In the genomic region with DNA sequence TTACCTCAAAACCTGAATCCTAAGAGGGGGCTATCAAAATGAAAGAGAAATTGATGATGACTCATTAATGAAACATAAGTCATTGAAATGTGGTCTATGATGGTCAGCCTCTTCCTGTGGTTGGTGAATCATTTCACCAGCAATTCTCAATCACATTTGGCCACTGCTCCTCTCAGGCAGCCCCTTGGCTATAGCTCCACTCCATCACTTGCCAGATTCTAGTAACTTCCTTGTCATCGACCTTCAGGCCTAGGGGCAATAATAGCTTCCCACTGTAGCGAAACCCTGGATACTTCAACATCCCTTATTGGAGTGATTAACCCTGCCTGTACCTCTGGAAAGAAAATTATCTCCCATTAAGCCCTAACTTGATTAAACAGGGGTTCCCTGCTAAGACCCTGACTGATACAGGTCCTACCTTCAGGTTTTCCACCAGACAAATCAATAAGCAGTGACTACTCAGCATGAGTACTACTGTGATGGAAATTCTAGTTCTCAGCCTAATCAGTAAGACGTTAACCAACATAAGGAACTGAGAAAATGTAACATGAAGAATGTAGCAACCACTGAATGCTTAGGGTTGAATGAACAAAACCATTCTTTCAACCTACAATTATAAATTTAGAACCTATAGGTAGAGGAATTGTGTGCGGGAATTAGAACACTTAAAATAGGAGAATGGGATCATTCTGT, we compare ENCODE assay signal across 9 cellular contexts. TPM values are rescaled to one million over a fixed set of nuclear protein-coding genes. Genes with fewer than 3 reads are reported as not detected.
DNase-seq lines count a peak whose midpoint lies in the region; ATAC-seq and TF ChIP-seq lines count a peak whose summit lies in the region.
"Had no signal": no experiment of that assay in that cellular context is flagged by ENCODE, and none has a peak within 500 bp of the region (broad histone marks: within the 10 kb centered on the region; RNA-seq: fewer than 3 reads in every experiment).

No MANE protein-coding gene starts in this region.

- DNase-seq in Caki2 (ENCODE audit: low read depth) (peak; percentile 70), body of pancreas (no peak), NCI-H1105 treated with DMSO at 0.1 percent for 48 hours (lab: John Stamatoyannopoulos, UW) (no peak), Ammon's horn (ENCODE audit: low spot score) (no peak), cortex of kidney (lab: John Stamatoyannopoulos, UW) (no peak)

- intact Hi-C loops in body of pancreas (cut with DNase I): loop anchor here (10.0 kb wide), 1 partner anchor 280 kb away; no protein-coding TSS in a partner anchor

- H3K27me3 ChIP-seq in body of pancreas (no peaks in the 10 kb centered on the region), muscle layer of duodenum (ENCODE audit: low read depth, low read length) (no peaks in the 10 kb centered on the region)

- H3K4me1 ChIP-seq in body of pancreas (peaks cover 46% of the 10 kb centered on the region), muscle layer of duodenum (ENCODE audit: control insufficient read depth in 1 of 2, insufficient read depth in 2 of 2, low read length in 2 of 2) (peaks cover 4 to 6% of the 10 kb centered on the region in 2 donors)

- peak; percentile 93 for ATAC-seq in GM19455 (IDR thresholded peaks at IDR 0.05; ENCODE audit: unreplicated experiment)
- peak; percentile 89 for ATAC-seq in HG03432 (IDR thresholded peaks at IDR 0.05; ENCODE audit: unreplicated experiment)
- no peak for ATAC-seq in body of pancreas

- no peaks in the 10 kb centered on the region for H3K9me3 ChIP-seq in body of pancreas
- H3K9me3 ChIP-seq in muscle layer of duodenum (ENCODE audit: control insufficient read depth in 1 of 2, low read length in 2 of 2): no peaks in the 10 kb centered on the region

- 25 to 72% methylated on average over 4 of the region's 4 CpGs for WGBS in body of pancreas, 2 donors

- TF ChIP-seq POLR2A in body of pancreas (IDR thresholded peaks at IDR 0.05): no peak

- H3K36me3 ChIP-seq in body of pancreas (replicated peaks in 1 of 2; ENCODE audit: insufficient read depth in 1 of 2, low read depth in 2 of 2) (no peaks in the 10 kb centered on the region), muscle layer of duodenum (ENCODE audit: control insufficient read depth in 1 of 2, insufficient read depth in 2 of 2, low read length in 2 of 2) (no peaks in the 10 kb centered on the region)

- H3K4me3 ChIP-seq in body of pancreas: no peak overlapping the region
- H3K4me3 ChIP-seq in muscle layer of duodenum (ENCODE audit: low read depth in 1 of 2, low read length in 2 of 2): no peak overlapping the region

- H3K27ac ChIP-seq in body of pancreas (peak overlapping the region in 3 of 4 donors; percentile 1 to 39 (median 25)), muscle layer of duodenum (ENCODE audit: low read length) (peak overlapping the region; percentile 72)

- in situ Hi-C loops in Caki2 (cut with HindIII; ENCODE audit: low pct_unique_long_range_greater_than_20kb, low sequenced_read_pairs): no loop called here

- no peak for TF ChIP-seq CTCF in body of pancreas (IDR thresholded peaks at IDR 0.05)

RNA-seq across cellular contexts. Expression of gene ADH7, which starts 30.4 kb away (rescaled TPM):
- not detected in 2 replicates for total RNA-seq in Caki2 (2014; rRNA removed; shearing (Covaris generic); ENCODE audit: low replicate concordance)
- total RNA-seq in body of pancreas: not detected
- total RNA-seq: subcutaneous adipose tissue had no signal

RNA-seq across cellular contexts. Expression of gene ADH1C, which starts 52.2 kb away (rescaled TPM):
- total RNA-seq in Caki2 (2014; rRNA removed; shearing (Covaris generic); ENCODE audit: low replicate concordance): not detected in 2 replicates
- 10 to 100 TPM; 10.9 to 38.9 TPM for total RNA-seq in body of pancreas

Comparison
In these comparisons a context has a peak if more than half of its experiments do, and no peak if none do; other contexts are left out.
1. RNA of gene ADH1C, which starts 52.2 kb away (total RNA-seq): 10.9 to 38.9 TPM in body of pancreas; not detected in Caki2; every median in the first group is over 10 times any median in the second.